Comparison of ENCODE assay signal across 16 cellular contexts in the genomic region with DNA sequence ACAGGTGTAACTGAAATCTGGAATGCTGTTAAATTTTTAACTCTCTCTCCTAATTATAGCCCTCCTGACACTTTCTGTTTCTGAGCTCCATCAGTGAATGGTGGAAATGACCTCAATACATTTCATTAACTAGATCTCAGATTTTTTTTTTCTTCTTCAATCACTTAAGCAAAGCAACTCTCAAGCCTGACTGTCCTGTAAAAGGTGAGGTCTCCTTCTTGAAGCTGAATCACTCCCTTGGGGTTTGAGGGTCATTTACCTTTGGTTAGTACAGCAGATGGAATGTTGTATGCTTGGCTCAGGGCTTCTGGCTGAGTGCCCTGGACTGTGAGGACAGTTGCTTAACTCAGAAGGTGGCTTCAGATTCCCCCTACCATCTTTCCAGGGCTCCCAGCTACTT.
DNase-seq lines count a peak whose midpoint lies in the region; ATAC-seq, FAIRE-seq and TF ChIP-seq lines count a peak whose summit lies in the region.
"Had no signal": no experiment of that assay in that cellular context is flagged by ENCODE, and none has a peak within 500 bp of the region (broad histone marks: within the 10 kb centered on the region; RNA-seq: fewer than 3 reads in every experiment).

No MANE protein-coding gene starts in this region.

- no peak for FAIRE-seq in urothelium cell line (lab: Jason Lieb, UNC)
- FAIRE-seq: islet of Langerhans had no signal

- intact Hi-C loops in body of pancreas (cut with DNase I) (no loop called here), sciatic nerve (cut with DNase I) (no loop called here)

- H3K27me3 ChIP-seq in body of pancreas: no peaks in the 10 kb centered on the region
- H3K27me3 ChIP-seq: suprapubic skin had no signal

- ATAC-seq in body of pancreas (no peak), sciatic nerve (no peak)
- ATAC-seq: natural killer cell treated with Interleukin-12 subunit alpha and Interleukin-12 subunit beta and Interleukin-15 and Interleukin-18, amount 100 ng/mL, for 72 hours had no signal

- H3K4me3 ChIP-seq in astrocyte of the spinal cord (ENCODE audit: low read depth, low read length): no peak overlapping the region
- H3K4me3 ChIP-seq in body of pancreas: no peak overlapping the region
- H3K4me3 ChIP-seq: suprapubic skin had no signal

- no peaks in the 10 kb centered on the region for H3K9me3 ChIP-seq in body of pancreas
- H3K9me3 ChIP-seq: suprapubic skin had no signal

- H3K36me3 ChIP-seq in body of pancreas (replicated peaks in 1 of 2; ENCODE audit: insufficient read depth in 1 of 2, low read depth in 2 of 2): no peaks in the 10 kb centered on the region
- H3K36me3 ChIP-seq: suprapubic skin had no signal

- TF ChIP-seq CTCF in astrocyte of the spinal cord (IDR thresholded peaks at IDR 0.05; ENCODE audit: low read depth, low read length) (no peak), body of pancreas (IDR thresholded peaks at IDR 0.05) (no peak)

- DNase-seq in DMS 273 (lab: John Stamatoyannopoulos, UW; ENCODE audit: unreplicated experiment): peak; percentile 39
- DNase-seq in DMS 273 treated with DMSO at 0.1 percent for 48 hours (lab: John Stamatoyannopoulos, UW): no peak
- peak; percentile 50 for DNase-seq in HT1080 (ENCODE audit: low read depth)
- DNase-seq in astrocyte of the spinal cord (ENCODE audit: low read depth, low spot score): peak; percentile 52
- peak; percentile 30 for DNase-seq in urothelium cell line (ENCODE audit: low spot score)
- DNase-seq in body of pancreas: no peak
- DNase-seq in sciatic nerve (ENCODE audit: low spot score): no peak
- no peak for DNase-seq in T-helper 1 cell
- DNase-seq: activated CD4-positive, alpha-beta T cell treated with anti-CD3 and anti-CD28 coated beads, Interleukin-2, amount 50 U/mL, for 4 hours; COR-L47; NCI-H187 treated with DMSO at 0.1 percent for 48 hours; SW 1271 had no signal

- H3K27ac ChIP-seq in body of pancreas: no peak overlapping the region
- H3K27ac ChIP-seq: 22Rv1, suprapubic skin had no signal

- in situ Hi-C loops in astrocyte of the spinal cord (cut with HindIII; ENCODE audit: low sequenced_read_pairs): no loop called here

- H3K4me1 ChIP-seq in body of pancreas: no peaks in the 10 kb centered on the region
- H3K4me1 ChIP-seq: suprapubic skin had no signal

- no peak for TF ChIP-seq POLR2A in body of pancreas (IDR thresholded peaks at IDR 0.05)

Comparison
In these comparisons a context has a peak if more than half of its experiments do, and no peak if none do; other contexts are left out.
1. DNase-seq: peak in DMS 273 (single experiment), HT1080 (single experiment), astrocyte of the spinal cord (single experiment) and urothelium cell line (single experiment); none in DMS 273 treated with DMSO at 0.1 percent for 48 hours (single experiment), body of pancreas (0 of 4), sciatic nerve (single experiment) and T-helper 1 cell (0 of 5).